ENCODE assay signal across 14 cellular contexts in the genomic region with DNA sequence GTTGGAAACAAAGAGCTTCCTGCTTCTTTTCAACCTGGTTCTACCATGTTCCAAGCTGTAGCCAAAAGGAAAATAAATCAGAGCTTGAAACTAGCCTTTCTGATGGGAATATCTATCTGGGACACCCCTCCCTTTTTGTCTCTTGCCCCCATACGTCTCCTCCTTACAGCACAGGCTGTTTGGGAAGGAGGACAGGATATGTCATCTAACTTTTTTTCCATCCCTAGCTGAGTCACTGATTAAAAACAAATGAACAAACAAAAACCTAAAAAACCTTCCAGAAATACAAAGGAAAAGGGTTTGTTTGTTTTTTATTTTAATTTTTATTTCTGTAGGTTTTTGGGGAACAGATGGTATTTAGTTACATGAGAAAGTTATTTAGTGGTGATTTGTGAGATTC.
DNase-seq lines count a peak whose midpoint lies in the region; ATAC-seq and TF ChIP-seq lines count a peak whose summit lies in the region.
"Had no signal": no experiment of that assay in that cellular context is flagged by ENCODE, and none has a peak within 500 bp of the region (broad histone marks: within the 10 kb centered on the region; RNA-seq: fewer than 3 reads in every experiment).

No MANE protein-coding gene starts in this region.

- no peak overlapping the region for H3K4me3 Mint-ChIP-seq in activated naive CD8-positive, alpha-beta T cell treated with anti-CD3 and anti-CD28 coated beads for 36 hours
- H3K4me3 Mint-ChIP-seq in activated naive CD8-positive, alpha-beta T cell treated with anti-CD3 and anti-CD28 coated beads, Interleukin-2, amount 50 U/mL, for 24 hours, result no peak overlapping the region
- H3K4me3 Mint-ChIP-seq: B cell; CD4-positive, alpha-beta T cell had no signal

- H3K27me3 ChIP-seq in smooth muscle cell (ENCODE audit: low read depth) (no peaks in the 10 kb centered on the region), H7 (ENCODE audit: control insufficient read depth, insufficient read depth, low read length) (no peaks in the 10 kb centered on the region)

- H3K4me3 ChIP-seq in fibroblast of mammary gland (ENCODE audit: control insufficient read depth, low read depth, low read length) (no peak overlapping the region), smooth muscle cell (no peak overlapping the region), H7 (ENCODE audit: insufficient read depth, low read depth, low read length) (no peak overlapping the region)
- H3K4me3 ChIP-seq: HAP-1 had no signal

- peaks cover 18% of the 10 kb centered on the region for H3K36me3 Mint-ChIP-seq in activated naive CD8-positive, alpha-beta T cell treated with anti-CD3 and anti-CD28 coated beads for 36 hours
- peaks cover 1% of the 10 kb centered on the region for H3K36me3 Mint-ChIP-seq in activated naive CD8-positive, alpha-beta T cell treated with anti-CD3 and anti-CD28 coated beads, Interleukin-2, amount 50 U/mL, for 24 hours (ENCODE audit: low read depth)

- H3K4me2 ChIP-seq in smooth muscle cell, result no peak overlapping the region

- 38% methylated on average over 1 of the region's 1 CpG for WGBS in smooth muscle cell (ENCODE audit: low lambda C conversion rate)

- no peak for DNase-seq in activated naive CD8-positive, alpha-beta T cell treated with anti-CD3 and anti-CD28 coated beads for 36 hours
- DNase-seq in activated naive CD8-positive, alpha-beta T cell treated with anti-CD3 and anti-CD28 coated beads, Interleukin-2, amount 50 U/mL, for 24 hours, result no peak
- peak; percentile 38 for DNase-seq in fibroblast of mammary gland (ENCODE audit: low read depth)
- no peak for DNase-seq in smooth muscle cell (lab: John Stamatoyannopoulos, UW; ENCODE audit: unreplicated experiment)
- no peak for DNase-seq in stimulated activated naive CD4-positive, alpha-beta T cell (lab: John Stamatoyannopoulos, UW)
- DNase-seq in NCI-H1417 treated with DMSO at 0.1 percent for 48 hours (lab: John Stamatoyannopoulos, UW), result no peak
- no peak for DNase-seq in H7
- DNase-seq: C1 segment of cervical spinal cord; Calu3; CD4-positive, alpha-beta T cell; DMS 273 treated with DMSO at 0.1 percent for 48 hours; GOT3 had no signal

- H3K9me3 Mint-ChIP-seq in activated naive CD8-positive, alpha-beta T cell treated with anti-CD3 and anti-CD28 coated beads for 36 hours, result peaks cover 3% of the 10 kb centered on the region
- H3K9me3 Mint-ChIP-seq in activated naive CD8-positive, alpha-beta T cell treated with anti-CD3 and anti-CD28 coated beads, Interleukin-2, amount 50 U/mL, for 24 hours, result no peaks in the 10 kb centered on the region
- H3K9me3 Mint-ChIP-seq: CD4-positive, alpha-beta T cell had no signal

- H4K20me1 ChIP-seq in smooth muscle cell (ENCODE audit: low read depth), result peaks cover 53% of the 10 kb centered on the region

- peaks cover 10% of the 10 kb centered on the region for H3K79me2 ChIP-seq in smooth muscle cell (ENCODE audit: low read depth)

- no peaks in the 10 kb centered on the region for H3K27me3 Mint-ChIP-seq in activated naive CD8-positive, alpha-beta T cell treated with anti-CD3 and anti-CD28 coated beads for 36 hours
- H3K27me3 Mint-ChIP-seq in activated naive CD8-positive, alpha-beta T cell treated with anti-CD3 and anti-CD28 coated beads, Interleukin-2, amount 50 U/mL, for 24 hours, result peaks cover 2% of the 10 kb centered on the region
- H3K27me3 Mint-ChIP-seq: B cell; CD4-positive, alpha-beta T cell had no signal

- ATAC-seq in activated naive CD8-positive, alpha-beta T cell treated with anti-CD3 and anti-CD28 coated beads, Interleukin-2, amount 50 U/mL, for 24 hours, result no peak

- peaks cover 17% of the 10 kb centered on the region for H3F3A ChIP-seq in smooth muscle cell (ENCODE audit: low read depth)

- TF ChIP-seq CTCF in fibroblast of mammary gland (conservative IDR thresholded peaks at IDR 0.05; ENCODE audit: control insufficient read depth, insufficient read depth, low read depth, low read length) (no peak), smooth muscle cell (IDR thresholded peaks at IDR 0.05; ENCODE audit: borderline replicate concordance, insufficient read depth, poor library complexity, severe bottlenecking) (no peak)

- peak overlapping the region; percentile 46 for H3K27ac Mint-ChIP-seq in activated naive CD8-positive, alpha-beta T cell treated with anti-CD3 and anti-CD28 coated beads for 36 hours
- no peak overlapping the region for H3K27ac Mint-ChIP-seq in activated naive CD8-positive, alpha-beta T cell treated with anti-CD3 and anti-CD28 coated beads, Interleukin-2, amount 50 U/mL, for 24 hours
- H3K27ac Mint-ChIP-seq: B cell; CD4-positive, alpha-beta T cell had no signal

- H3K9me3 ChIP-seq in smooth muscle cell (replicated peaks; ENCODE audit: low read depth), result no peaks in the 10 kb centered on the region
- H3K9me3 ChIP-seq: HAP-1 had no signal

- no peaks in the 10 kb centered on the region for H3K36me3 ChIP-seq in smooth muscle cell (ENCODE audit: low read depth)
- H3K36me3 ChIP-seq in H7 (replicated peaks; ENCODE audit: control insufficient read depth, insufficient read depth, low read length), result no peaks in the 10 kb centered on the region
- H3K36me3 ChIP-seq: HAP-1 had no signal

- H3K27ac ChIP-seq in smooth muscle cell (ENCODE audit: low read depth), result peak overlapping the region; percentile 55

- H3K4me1 ChIP-seq in smooth muscle cell (ENCODE audit: low read depth), result no peaks in the 10 kb centered on the region
- H3K4me1 ChIP-seq: HAP-1 had no signal

- H3K4me1 Mint-ChIP-seq in activated naive CD8-positive, alpha-beta T cell treated with anti-CD3 and anti-CD28 coated beads for 36 hours, result peaks cover 56% of the 10 kb centered on the region
- peaks cover 65% of the 10 kb centered on the region for H3K4me1 Mint-ChIP-seq in activated naive CD8-positive, alpha-beta T cell treated with anti-CD3 and anti-CD28 coated beads, Interleukin-2, amount 50 U/mL, for 24 hours

- no peak overlapping the region for H3K9ac ChIP-seq in smooth muscle cell (ENCODE audit: low read depth)

- H2AFZ ChIP-seq in smooth muscle cell (ENCODE audit: low read depth), result no peak overlapping the region
